5 cellular contexts compared by ENCODE assay signal in the genomic region with DNA sequence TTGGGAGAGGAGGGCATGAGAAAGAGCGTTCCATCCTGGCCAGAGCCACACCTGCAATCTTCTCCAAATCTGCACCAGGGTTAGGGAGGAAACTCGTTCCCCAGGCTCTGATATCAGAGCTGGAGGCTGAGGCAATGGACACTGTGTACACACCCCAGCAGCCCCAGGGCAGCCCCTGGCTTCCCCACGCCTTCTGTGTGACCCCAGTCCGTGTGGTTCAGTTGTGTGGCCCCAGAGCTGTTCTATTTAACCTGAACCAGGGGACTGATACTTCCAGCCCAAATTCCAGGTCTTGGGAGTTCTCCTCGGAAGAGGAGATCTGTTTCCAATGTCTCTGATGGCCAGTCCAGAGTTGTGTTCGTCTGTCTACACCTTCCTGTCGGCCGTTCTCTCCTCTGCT.
"Had no signal": no experiment of that assay in that cellular context is flagged by ENCODE, and none has a peak within 500 bp of the region (broad histone marks: within the 10 kb centered on the region; RNA-seq: fewer than 3 reads in every experiment).

No MANE protein-coding gene starts in this region.

- H3K4me3 ChIP-seq: K562 had no signal

- H3K4me3 Mint-ChIP-seq: IgD-negative memory B cell had no signal

- H3K27ac Mint-ChIP-seq: IgD-negative memory B cell had no signal

- DNase-seq: IMR-90, KBM-7 had no signal

- H3K27ac ChIP-seq: HL-60 had no signal
